ENCODE assay signal across 1 cellular context in the genomic region with DNA sequence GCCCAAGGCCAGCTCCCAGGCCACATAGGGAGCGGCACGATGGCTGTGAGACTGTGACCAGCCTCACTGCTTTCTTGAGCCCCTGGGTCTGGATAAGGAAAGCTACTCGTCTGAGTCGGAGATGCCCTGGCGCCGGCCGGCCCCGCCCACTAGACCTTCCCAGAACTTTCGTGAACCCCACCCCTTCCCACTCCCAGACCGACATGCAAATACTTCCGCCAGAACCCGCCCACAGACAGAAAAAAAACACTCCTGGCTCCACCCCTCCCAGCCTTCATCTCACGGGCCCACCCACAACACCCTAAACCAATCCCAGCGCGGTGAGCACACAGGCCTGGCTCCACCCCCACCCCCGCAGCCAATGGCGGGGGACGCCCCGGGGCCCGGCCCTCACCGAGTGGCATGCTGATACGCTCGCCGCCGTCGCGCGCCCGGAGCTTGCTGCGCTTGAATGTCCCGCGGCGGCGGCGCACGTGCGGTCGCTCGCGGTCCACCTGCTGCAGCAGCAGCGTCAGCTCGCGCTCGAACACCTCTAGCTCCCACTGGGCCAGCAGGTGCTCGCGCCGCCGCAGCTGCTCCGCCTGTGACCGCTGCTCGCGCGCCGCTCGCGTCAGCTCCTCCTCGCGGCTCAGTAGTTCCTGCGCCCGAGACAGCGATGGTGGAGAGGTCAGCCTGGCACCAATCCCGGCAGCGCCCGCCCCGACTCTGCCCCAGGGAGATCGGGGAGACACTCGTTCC.
TF ChIP-seq lines count a peak whose summit lies in the region.

No MANE protein-coding gene starts in this region.

TF ChIP-seq in K562, 482 proteins besides CTCF, POLR2A, EP300 and RAD21:
- peak; percentile 36; the same call in 1 of the 2 replicates for TF ChIP-seq EGR1 (conservative IDR thresholded peaks at IDR 0.05)
- TF ChIP-seq FIP1L1 (IDR thresholded peaks at IDR 0.05; ENCODE audit: low read depth, low read length, poor library complexity, severe bottlenecking), result peak; percentile 31
- TF ChIP-seq, protein P1, sequence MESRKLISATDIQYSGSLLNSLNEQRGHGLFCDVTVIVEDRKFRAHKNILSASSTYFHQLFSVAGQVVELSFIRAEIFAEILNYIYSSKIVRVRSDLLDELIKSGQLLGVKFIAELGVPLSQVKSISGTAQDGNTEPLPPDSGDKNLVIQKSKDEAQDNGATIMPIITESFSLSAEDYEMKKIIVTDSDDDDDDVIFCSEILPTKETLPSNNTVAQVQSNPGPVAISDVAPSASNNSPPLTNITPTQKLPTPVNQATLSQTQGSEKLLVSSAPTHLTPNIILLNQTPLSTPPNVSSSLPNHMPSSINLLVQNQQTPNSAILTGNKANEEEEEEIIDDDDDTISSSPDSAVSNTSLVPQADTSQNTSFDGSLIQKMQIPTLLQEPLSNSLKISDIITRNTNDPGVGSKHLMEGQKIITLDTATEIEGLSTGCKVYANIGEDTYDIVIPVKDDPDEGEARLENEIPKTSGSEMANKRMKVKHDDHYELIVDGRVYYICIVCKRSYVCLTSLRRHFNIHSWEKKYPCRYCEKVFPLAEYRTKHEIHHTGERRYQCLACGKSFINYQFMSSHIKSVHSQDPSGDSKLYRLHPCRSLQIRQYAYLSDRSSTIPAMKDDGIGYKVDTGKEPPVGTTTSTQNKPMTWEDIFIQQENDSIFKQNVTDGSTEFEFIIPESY (CRISPR knock-in tag; IDR thresholded peaks at IDR 0.05), result peak; percentile 99
- peak; percentile 2 for TF ChIP-seq NFYB (IDR thresholded peaks at IDR 0.05; ENCODE audit: extremely low read depth, insufficient read length)
- TF ChIP-seq TOE1 (IDR thresholded peaks at IDR 0.05; ENCODE audit: borderline replicate concordance), result no peak
- TF ChIP-seq TOE1 (CRISPR knock-in tag; IDR thresholded peaks at IDR 0.05; ENCODE audit: borderline replicate concordance, low read depth), result no peak
- TF ChIP-seq RBFOX2 (IDR thresholded peaks at IDR 0.05; ENCODE audit: low read depth, low read length), result 0 out of 2 replicates have a peak, but pooled peaks have one; percentile 20
- peak; percentile 12; the same call in 1 of the 2 replicates for TF ChIP-seq POLR2G (IDR thresholded peaks at IDR 0.05; ENCODE audit: low read depth, low read length)
- TF ChIP-seq NFATC3 (IDR thresholded peaks at IDR 0.05), result no peak
- 0 out of 2 replicates have a peak, but pooled peaks have one; percentile 16 for TF ChIP-seq HNRNPL (IDR thresholded peaks at IDR 0.05; ENCODE audit: low read depth, low read length)
- peak; percentile 84 for TF ChIP-seq ZNF384 (IDR thresholded peaks at IDR 0.05; ENCODE audit: low read depth, low read length)
- TF ChIP-seq, protein P2, sequence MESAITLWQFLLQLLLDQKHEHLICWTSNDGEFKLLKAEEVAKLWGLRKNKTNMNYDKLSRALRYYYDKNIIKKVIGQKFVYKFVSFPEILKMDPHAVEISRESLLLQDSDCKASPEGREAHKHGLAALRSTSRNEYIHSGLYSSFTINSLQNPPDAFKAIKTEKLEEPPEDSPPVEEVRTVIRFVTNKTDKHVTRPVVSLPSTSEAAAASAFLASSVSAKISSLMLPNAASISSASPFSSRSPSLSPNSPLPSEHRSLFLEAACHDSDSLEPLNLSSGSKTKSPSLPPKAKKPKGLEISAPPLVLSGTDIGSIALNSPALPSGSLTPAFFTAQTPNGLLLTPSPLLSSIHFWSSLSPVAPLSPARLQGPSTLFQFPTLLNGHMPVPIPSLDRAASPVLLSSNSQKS (CRISPR knock-in tag; IDR thresholded peaks at IDR 0.05), result no peak
